Comparison of ENCODE assay signal across 1 cellular context in the genomic region with DNA sequence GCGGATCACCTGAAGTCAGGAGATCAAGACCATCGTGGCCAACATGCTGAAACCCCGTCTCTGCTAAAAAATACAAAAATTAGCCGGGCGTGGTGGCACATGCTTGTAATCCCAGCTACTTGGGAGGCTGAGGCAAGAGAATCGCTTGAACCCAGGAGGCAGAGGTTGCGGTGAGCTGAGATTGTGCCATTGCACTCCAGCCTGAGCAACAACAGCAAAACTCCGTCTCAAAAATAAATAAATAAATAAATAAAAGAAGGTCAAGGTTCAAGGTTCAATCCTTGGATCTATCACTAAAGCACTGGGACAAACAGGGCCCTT.
TF ChIP-seq lines count a peak whose summit lies in the region.

No MANE protein-coding gene starts in this region.

TF ChIP-seq in HepG2, 621 proteins besides CTCF, POLR2A, EP300 and RAD21:
- TF ChIP-seq KAT7 (CRISPR knock-in tag; IDR thresholded peaks at IDR 0.05; ENCODE audit: borderline replicate concordance) (peak; percentile 20; the same call in 1 of the 2 replicates), DPF2 (CRISPR knock-in tag; IDR thresholded peaks at IDR 0.05; ENCODE audit: borderline replicate concordance, low read depth) (0 out of 2 replicates have a peak, but pooled peaks have one; percentile 72), ZNF678 (CRISPR knock-in tag; IDR thresholded peaks at IDR 0.05) (0 out of 2 replicates have a peak, but pooled peaks have one; percentile 29), NCOR1 (IDR thresholded peaks at IDR 0.05; ENCODE audit: borderline replicate concordance, low read length) (peak; percentile 49; the same call in 1 of the 2 replicates), ZFP90 (CRISPR knock-in tag; IDR thresholded peaks at IDR 0.05; ENCODE audit: borderline replicate concordance) (0 out of 2 replicates have a peak, but pooled peaks have one; percentile 22), PHF20 (CRISPR knock-in tag; IDR thresholded peaks at IDR 0.05) (0 out of 2 replicates have a peak, but pooled peaks have one; percentile 50), GFI1 (CRISPR knock-in tag; IDR thresholded peaks at IDR 0.05; ENCODE audit: borderline replicate concordance) (0 out of 2 replicates have a peak, but pooled peaks have one; percentile 66), ADNP (CRISPR knock-in tag; IDR thresholded peaks at IDR 0.05) (peak; percentile 4; the same call in 1 of the 2 replicates), ZNF776 (CRISPR knock-in tag; IDR thresholded peaks at IDR 0.05) (0 out of 2 replicates have a peak, but pooled peaks have one; percentile 16), NR2F1 (CRISPR knock-in tag; IDR thresholded peaks at IDR 0.05) (peak in 1 of 2 experiments; percentile 77; a peak in 3 of 4 replicates), FOXK1 (CRISPR knock-in tag; IDR thresholded peaks at IDR 0.05; ENCODE audit: borderline replicate concordance, low read depth) (0 out of 2 replicates have a peak, but pooled peaks have one; percentile 35), ZNF329 (CRISPR knock-in tag; IDR thresholded peaks at IDR 0.05; ENCODE audit: low read depth) (0 out of 2 replicates have a peak, but pooled peaks have one; percentile 5), MEIS2 (CRISPR knock-in tag; IDR thresholded peaks at IDR 0.05) (peak; percentile 14; the same call in 1 of the 2 replicates)
- TF ChIP-seq, protein P1, sequence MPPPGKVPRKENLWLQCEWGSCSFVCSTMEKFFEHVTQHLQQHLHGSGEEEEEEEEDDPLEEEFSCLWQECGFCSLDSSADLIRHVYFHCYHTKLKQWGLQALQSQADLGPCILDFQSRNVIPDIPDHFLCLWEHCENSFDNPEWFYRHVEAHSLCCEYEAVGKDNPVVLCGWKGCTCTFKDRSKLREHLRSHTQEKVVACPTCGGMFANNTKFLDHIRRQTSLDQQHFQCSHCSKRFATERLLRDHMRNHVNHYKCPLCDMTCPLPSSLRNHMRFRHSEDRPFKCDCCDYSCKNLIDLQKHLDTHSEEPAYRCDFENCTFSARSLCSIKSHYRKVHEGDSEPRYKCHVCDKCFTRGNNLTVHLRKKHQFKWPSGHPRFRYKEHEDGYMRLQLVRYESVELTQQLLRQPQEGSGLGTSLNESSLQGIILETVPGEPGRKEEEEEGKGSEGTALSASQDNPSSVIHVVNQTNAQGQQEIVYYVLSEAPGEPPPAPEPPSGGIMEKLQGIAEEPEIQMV (CRISPR knock-in tag; IDR thresholded peaks at IDR 0.05; ENCODE audit: low read depth): 0 out of 2 replicates have a peak, but pooled peaks have one; percentile 16
- TF ChIP-seq, protein P2, sequence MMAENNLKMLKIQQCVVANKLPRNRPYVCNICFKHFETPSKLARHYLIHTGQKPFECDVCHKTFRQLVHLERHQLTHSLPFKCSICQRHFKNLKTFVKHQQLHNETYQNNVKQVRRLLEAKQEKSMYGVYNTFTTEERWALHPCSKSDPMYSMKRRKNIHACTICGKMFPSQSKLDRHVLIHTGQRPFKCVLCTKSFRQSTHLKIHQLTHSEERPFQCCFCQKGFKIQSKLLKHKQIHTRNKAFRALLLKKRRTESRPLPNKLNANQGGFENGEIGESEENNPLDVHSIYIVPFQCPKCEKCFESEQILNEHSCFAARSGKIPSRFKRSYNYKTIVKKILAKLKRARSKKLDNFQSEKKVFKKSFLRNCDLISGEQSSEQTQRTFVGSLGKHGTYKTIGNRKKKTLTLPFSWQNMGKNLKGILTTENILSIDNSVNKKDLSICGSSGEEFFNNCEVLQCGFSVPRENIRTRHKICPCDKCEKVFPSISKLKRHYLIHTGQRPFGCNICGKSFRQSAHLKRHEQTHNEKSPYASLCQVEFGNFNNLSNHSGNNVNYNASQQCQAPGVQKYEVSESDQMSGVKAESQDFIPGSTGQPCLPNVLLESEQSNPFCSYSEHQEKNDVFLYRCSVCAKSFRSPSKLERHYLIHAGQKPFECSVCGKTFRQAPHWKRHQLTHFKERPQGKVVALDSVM (CRISPR knock-in tag; IDR thresholded peaks at IDR 0.05): 0 out of 2 replicates have a peak, but pooled peaks have one; percentile 3
- TF ChIP-seq, protein P3, sequence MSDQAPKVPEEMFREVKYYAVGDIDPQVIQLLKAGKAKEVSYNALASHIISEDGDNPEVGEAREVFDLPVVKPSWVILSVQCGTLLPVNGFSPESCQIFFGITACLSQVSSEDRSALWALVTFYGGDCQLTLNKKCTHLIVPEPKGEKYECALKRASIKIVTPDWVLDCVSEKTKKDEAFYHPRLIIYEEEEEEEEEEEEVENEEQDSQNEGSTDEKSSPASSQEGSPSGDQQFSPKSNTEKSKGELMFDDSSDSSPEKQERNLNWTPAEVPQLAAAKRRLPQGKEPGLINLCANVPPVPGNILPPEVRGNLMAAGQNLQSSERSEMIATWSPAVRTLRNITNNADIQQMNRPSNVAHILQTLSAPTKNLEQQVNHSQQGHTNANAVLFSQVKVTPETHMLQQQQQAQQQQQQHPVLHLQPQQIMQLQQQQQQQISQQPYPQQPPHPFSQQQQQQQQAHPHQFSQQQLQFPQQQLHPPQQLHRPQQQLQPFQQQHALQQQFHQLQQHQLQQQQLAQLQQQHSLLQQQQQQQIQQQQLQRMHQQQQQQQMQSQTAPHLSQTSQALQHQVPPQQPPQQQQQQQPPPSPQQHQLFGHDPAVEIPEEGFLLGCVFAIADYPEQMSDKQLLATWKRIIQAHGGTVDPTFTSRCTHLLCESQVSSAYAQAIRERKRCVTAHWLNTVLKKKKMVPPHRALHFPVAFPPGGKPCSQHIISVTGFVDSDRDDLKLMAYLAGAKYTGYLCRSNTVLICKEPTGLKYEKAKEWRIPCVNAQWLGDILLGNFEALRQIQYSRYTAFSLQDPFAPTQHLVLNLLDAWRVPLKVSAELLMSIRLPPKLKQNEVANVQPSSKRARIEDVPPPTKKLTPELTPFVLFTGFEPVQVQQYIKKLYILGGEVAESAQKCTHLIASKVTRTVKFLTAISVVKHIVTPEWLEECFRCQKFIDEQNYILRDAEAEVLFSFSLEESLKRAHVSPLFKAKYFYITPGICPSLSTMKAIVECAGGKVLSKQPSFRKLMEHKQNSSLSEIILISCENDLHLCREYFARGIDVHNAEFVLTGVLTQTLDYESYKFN (CRISPR knock-in tag; conservative IDR thresholded peaks at IDR 0.05): 0 out of 2 replicates have a peak, but pooled peaks have one; percentile 46
- TF ChIP-seq, protein P4, sequence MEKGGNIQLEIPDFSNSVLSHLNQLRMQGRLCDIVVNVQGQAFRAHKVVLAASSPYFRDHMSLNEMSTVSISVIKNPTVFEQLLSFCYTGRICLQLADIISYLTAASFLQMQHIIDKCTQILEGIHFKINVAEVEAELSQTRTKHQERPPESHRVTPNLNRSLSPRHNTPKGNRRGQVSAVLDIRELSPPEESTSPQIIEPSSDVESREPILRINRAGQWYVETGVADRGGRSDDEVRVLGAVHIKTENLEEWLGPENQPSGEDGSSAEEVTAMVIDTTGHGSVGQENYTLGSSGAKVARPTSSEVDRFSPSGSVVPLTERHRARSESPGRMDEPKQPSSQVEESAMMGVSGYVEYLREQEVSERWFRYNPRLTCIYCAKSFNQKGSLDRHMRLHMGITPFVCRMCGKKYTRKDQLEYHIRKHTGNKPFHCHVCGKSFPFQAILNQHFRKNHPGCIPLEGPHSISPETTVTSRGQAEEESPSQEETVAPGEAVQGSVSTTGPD (CRISPR knock-in tag; IDR thresholded peaks at IDR 0.05): 0 out of 2 replicates have a peak, but pooled peaks have one; percentile 3
- TF ChIP-seq, protein P5, sequence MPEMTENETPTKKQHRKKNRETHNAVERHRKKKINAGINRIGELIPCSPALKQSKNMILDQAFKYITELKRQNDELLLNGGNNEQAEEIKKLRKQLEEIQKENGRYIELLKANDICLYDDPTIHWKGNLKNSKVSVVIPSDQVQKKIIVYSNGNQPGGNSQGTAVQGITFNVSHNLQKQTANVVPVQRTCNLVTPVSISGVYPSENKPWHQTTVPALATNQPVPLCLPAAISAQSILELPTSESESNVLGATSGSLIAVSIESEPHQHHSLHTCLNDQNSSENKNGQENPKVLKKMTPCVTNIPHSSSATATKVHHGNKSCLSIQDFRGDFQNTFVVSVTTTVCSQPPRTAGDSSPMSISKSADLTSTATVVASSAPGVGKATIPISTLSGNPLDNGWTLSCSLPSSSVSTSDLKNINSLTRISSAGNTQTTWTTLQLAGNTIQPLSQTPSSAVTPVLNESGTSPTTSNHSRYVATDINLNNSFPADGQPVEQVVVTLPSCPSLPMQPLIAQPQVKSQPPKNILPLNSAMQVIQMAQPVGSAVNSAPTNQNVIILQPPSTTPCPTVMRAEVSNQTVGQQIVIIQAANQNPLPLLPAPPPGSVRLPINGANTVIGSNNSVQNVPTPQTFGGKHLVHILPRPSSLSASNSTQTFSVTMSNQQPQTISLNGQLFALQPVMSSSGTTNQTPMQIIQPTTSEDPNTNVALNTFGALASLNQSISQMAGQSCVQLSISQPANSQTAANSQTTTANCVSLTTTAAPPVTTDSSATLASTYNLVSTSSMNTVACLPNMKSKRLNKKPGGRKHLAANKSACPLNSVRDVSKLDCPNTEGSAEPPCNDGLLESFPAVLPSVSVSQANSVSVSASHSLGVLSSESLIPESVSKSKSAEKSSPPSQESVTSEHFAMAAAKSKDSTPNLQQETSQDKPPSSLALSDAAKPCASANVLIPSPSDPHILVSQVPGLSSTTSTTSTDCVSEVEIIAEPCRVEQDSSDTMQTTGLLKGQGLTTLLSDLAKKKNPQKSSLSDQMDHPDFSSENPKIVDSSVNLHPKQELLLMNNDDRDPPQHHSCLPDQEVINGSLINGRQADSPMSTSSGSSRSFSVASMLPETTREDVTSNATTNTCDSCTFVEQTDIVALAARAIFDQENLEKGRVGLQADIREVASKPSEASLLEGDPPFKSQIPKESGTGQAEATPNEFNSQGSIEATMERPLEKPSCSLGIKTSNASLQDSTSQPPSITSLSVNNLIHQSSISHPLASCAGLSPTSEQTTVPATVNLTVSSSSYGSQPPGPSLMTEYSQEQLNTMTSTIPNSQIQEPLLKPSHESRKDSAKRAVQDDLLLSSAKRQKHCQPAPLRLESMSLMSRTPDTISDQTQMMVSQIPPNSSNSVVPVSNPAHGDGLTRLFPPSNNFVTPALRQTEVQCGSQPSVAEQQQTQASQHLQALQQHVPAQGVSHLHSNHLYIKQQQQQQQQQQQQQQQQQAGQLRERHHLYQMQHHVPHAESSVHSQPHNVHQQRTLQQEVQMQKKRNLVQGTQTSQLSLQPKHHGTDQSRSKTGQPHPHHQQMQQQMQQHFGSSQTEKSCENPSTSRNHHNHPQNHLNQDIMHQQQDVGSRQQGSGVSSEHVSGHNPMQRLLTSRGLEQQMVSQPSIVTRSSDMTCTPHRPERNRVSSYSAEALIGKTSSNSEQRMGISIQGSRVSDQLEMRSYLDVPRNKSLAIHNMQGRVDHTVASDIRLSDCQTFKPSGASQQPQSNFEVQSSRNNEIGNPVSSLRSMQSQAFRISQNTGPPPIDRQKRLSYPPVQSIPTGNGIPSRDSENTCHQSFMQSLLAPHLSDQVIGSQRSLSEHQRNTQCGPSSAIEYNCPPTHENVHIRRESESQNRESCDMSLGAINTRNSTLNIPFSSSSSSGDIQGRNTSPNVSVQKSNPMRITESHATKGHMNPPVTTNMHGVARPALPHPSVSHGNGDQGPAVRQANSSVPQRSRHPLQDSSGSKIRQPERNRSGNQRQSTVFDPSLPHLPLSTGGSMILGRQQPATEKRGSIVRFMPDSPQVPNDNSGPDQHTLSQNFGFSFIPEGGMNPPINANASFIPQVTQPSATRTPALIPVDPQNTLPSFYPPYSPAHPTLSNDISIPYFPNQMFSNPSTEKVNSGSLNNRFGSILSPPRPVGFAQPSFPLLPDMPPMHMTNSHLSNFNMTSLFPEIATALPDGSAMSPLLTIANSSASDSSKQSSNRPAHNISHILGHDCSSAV (CRISPR knock-in tag; IDR thresholded peaks at IDR 0.05; ENCODE audit: borderline replicate concordance): 0 out of 2 replicates have a peak, but pooled peaks have one; percentile 21
- TF ChIP-seq, protein P6, sequence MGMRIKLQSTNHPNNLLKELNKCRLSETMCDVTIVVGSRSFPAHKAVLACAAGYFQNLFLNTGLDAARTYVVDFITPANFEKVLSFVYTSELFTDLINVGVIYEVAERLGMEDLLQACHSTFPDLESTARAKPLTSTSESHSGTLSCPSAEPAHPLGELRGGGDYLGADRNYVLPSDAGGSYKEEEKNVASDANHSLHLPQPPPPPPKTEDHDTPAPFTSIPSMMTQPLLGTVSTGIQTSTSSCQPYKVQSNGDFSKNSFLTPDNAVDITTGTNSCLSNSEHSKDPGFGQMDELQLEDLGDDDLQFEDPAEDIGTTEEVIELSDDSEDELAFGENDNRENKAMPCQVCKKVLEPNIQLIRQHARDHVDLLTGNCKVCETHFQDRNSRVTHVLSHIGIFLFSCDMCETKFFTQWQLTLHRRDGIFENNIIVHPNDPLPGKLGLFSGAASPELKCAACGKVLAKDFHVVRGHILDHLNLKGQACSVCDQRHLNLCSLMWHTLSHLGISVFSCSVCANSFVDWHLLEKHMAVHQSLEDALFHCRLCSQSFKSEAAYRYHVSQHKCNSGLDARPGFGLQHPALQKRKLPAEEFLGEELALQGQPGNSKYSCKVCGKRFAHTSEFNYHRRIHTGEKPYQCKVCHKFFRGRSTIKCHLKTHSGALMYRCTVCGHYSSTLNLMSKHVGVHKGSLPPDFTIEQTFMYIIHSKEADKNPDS (CRISPR knock-in tag; IDR thresholded peaks at IDR 0.05): 0 out of 2 replicates have a peak, but pooled peaks have one; percentile 25
